Comparison of ENCODE assay signal across 21 cellular contexts in the genomic region with DNA sequence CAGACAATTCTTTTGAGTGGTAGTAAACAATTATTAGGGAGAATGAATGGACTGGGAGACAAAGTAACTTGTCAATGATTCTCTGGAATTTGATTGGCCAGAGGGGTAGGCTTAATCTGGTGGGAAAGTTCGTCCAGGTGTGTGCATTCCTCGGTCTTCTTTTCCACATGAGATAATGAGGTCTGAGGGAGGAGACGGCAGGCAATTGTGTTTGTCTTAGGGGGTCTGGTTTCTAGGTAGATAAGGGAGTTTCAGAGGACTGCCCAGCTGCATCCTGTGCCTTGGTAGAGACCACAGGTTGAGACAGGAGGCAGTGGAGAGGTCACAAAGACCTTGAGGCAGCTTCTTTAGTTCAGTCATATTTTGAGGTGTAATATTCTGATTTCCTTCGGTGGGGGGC. TPM values are rescaled to one million over a fixed set of nuclear protein-coding genes. Genes with fewer than 3 reads are reported as not detected.
DNase-seq lines count a peak whose midpoint lies in the region; ATAC-seq, FAIRE-seq and TF ChIP-seq lines count a peak whose summit lies in the region.
"Had no signal": no experiment of that assay in that cellular context is flagged by ENCODE, and none has a peak within 500 bp of the region (broad histone marks: within the 10 kb centered on the region; RNA-seq: fewer than 3 reads in every experiment).

No MANE protein-coding gene starts in this region.

- BruUV-seq in HepG2 (replicated peaks; lab: Mats Ljungman, UMichigan): no TSS peak

- TF ChIP-seq CTCF in HepG2 (CRISPR knock-in tag; IDR thresholded peaks at IDR 0.05) (no peak), right lobe of liver (IDR thresholded peaks at IDR 0.05) (no peak), vagina (IDR thresholded peaks at IDR 0.05) (no peak)

- H4K20me1 ChIP-seq in HepG2 (ENCODE audit: insufficient read depth, low read length): peaks cover 59% of the 10 kb centered on the region

- CTCF ChIA-PET in HepG2 (lab: Yijun Ruan, JAX; ENCODE audit: low intra/inter-chr PET ratio, low total read pairs): no interaction called here

- FAIRE-seq in HepG2 (lab: Jason Lieb, UNC): no peak
- FAIRE-seq: RCC 7860 had no signal

- H3K27ac Mint-ChIP-seq in dendritic cell treated with granulocyte-macrophage colony-stimulating factor and Interleukin-4, amounts not matched to agents 40 ng/mL and 50 ng/mL, for 4 days: peak overlapping the region; percentile 6

- H3K9me3 ChIP-seq in HepG2 (ENCODE audit: low read length) (no peaks in the 10 kb centered on the region), right lobe of liver (no peaks in the 10 kb centered on the region), mucosa of stomach (ENCODE audit: control insufficient read depth, low read length) (no peaks in the 10 kb centered on the region), vagina (no peaks in the 10 kb centered on the region)
- H3K9me3 ChIP-seq: BE2C had no signal

- intact Hi-C loops in HepG2 (cut with micrococcal nuclease; ENCODE audit: unreplicated experiment) (loop anchor here (5.0 to 10.0 kb wide), 2 partner anchors 175 to 482 kb away; a partner anchor contains a TSS), right lobe of liver (cut with DNase I) (no loop called here), vagina (cut with DNase I) (no loop called here)
- intact Hi-C loops in dendritic cell treated with granulocyte-macrophage colony-stimulating factor and Interleukin-4, amounts not matched to agents 40 ng/mL and 50 ng/mL, for 4 days (cut with micrococcal nuclease): no loop called here

- no peak for TF ChIP-seq RAD21 in HepG2 (CRISPR knock-in tag; IDR thresholded peaks at IDR 0.05)

- no peak for TF ChIP-seq POLR2A in HepG2 (IDR thresholded peaks at IDR 0.05; ENCODE audit: insufficient read depth in 1 of 2, low read depth in 2 of 2, low read length in 2 of 2)
- no peak for TF ChIP-seq POLR2A in right lobe of liver (IDR thresholded peaks at IDR 0.05)
- TF ChIP-seq POLR2A in vagina (IDR thresholded peaks at IDR 0.05): no peak

- peak overlapping the region; percentile 34 for H3K27ac ChIP-seq in HepG2 (ENCODE audit: extremely low read length, insufficient read depth, low read length)
- no peak overlapping the region for H3K27ac ChIP-seq in right lobe of liver
- no peak overlapping the region for H3K27ac ChIP-seq in vagina
- H3K27ac ChIP-seq: GM23248, KMS-11 had no signal

- POLR2A ChIA-PET in HepG2 (lab: Yijun Ruan, JAX): interaction anchor here (1.1 to 1.3 kb wide), 2 partner anchors 19 to 22 kb away, joined by 4 to 6 read pairs; no protein-coding TSS in a partner anchor

- H2AFZ ChIP-seq in HepG2 (ENCODE audit: low read length): no peak overlapping the region
- H2AFZ ChIP-seq: GM23248 had no signal

- H3K4me3 ChIP-seq in HepG2 (replicated peaks in 1 of 3; ENCODE audit: insufficient read depth in 1 of 3, low read depth in 2 of 3, low read length in 3 of 3) (peak overlapping the region; percentile 75 to 81 (median 79)), right lobe of liver (no peak overlapping the region), mucosa of stomach (ENCODE audit: low read length) (peak overlapping the region; percentile 6), vagina (no peak overlapping the region)
- H3K4me3 ChIP-seq: GM23248 had no signal

- H3K4me1 ChIP-seq in HepG2 (ENCODE audit: insufficient read depth, low read length) (peaks cover 82% of the 10 kb centered on the region), right lobe of liver (peaks cover 0 to 33% (median 2%) of the 10 kb centered on the region in 4 donors), mucosa of stomach (ENCODE audit: control insufficient read depth, insufficient read depth, low read length) (peaks cover 33% of the 10 kb centered on the region), vagina (peaks cover 38% of the 10 kb centered on the region)
- H3K4me1 ChIP-seq: BE2C had no signal

- no peak for TF ChIP-seq EP300 in HepG2 (IDR thresholded peaks at IDR 0.05; ENCODE audit: low read depth in 2 of 2, low read length in 2 of 2)
- TF ChIP-seq EP300 in HepG2 (CRISPR knock-in tag; IDR thresholded peaks at IDR 0.05; ENCODE audit: borderline replicate concordance): no peak

- peak overlapping the region; percentile 94; the same call in 1 of the 2 replicates for H3K9ac ChIP-seq in HepG2 (ENCODE audit: insufficient read depth, low read depth, low read length)
- no peak overlapping the region for H3K9ac ChIP-seq in mucosa of stomach (ENCODE audit: low read length)
- H3K9ac ChIP-seq: GM23248, KMS-11 had no signal

- H3K79me2 ChIP-seq in HepG2 (ENCODE audit: insufficient read depth, low read length): peaks cover 94% of the 10 kb centered on the region

- 41% methylated on average over 4 of the region's 4 CpGs for WGBS in HepG2 (ENCODE audit: low lambda C conversion rate)
- 39% methylated on average over 3 of the region's 4 CpGs for WGBS in right lobe of liver (ENCODE audit: insufficient coverage, low coverage, low lambda C conversion rate, missing lambda C conversion rate)

- in situ Hi-C loops in HepG2 (cut with HindIII; ENCODE audit: extremely low pct_ligation_motif_present, low pct_unique_long_range_greater_than_20kb): no loop called here

- ATAC-seq in HepG2 (no peak), right lobe of liver (no peak)
- ATAC-seq: HCT116, Right ventricle myocardium inferior had no signal

- H3K36me3 Mint-ChIP-seq in dendritic cell treated with granulocyte-macrophage colony-stimulating factor and Interleukin-4, amounts not matched to agents 40 ng/mL and 50 ng/mL, for 4 days (ENCODE audit: low read depth): peaks cover 48% of the 10 kb centered on the region
- H3K36me3 Mint-ChIP-seq: CD4-positive, CD25-positive, alpha-beta regulatory T cell had no signal

- peak overlapping the region; percentile 86 for H3K4me2 ChIP-seq in HepG2 (ENCODE audit: low read depth, low read length)
- H3K4me2 ChIP-seq: KMS-11 had no signal

- H3K27me3 ChIP-seq in HepG2 (ENCODE audit: control insufficient read depth in 1 of 2, insufficient read depth in 2 of 2, low read length in 2 of 2): no peaks in the 10 kb centered on the region; a peak in 1 of 5 replicates
- H3K27me3 ChIP-seq in right lobe of liver: no peaks in the 10 kb centered on the region
- H3K27me3 ChIP-seq in mucosa of stomach (ENCODE audit: control insufficient read depth, insufficient read depth, low read length): no peaks in the 10 kb centered on the region
- H3K27me3 ChIP-seq in vagina: no peaks in the 10 kb centered on the region
- H3K27me3 ChIP-seq: BE2C had no signal

- H3K4me3 Mint-ChIP-seq in dendritic cell treated with granulocyte-macrophage colony-stimulating factor and Interleukin-4, amounts not matched to agents 40 ng/mL and 50 ng/mL, for 4 days: no peak overlapping the region

- DNase-seq in HepG2 (ENCODE audit: low spot score): no peak
- DNase-seq in right lobe of liver: no peak
- DNase-seq in cerebellar nuclear complex (lab: John Stamatoyannopoulos, UW): no peak
- DNase-seq in SIG-M5 treated with dmso at 0.1 percent for 504 hours (lab: John Stamatoyannopoulos, UW; ENCODE audit: unreplicated experiment): no peak
- no peak for DNase-seq in vagina (ENCODE audit: extremely low spot score in 2 of 2)
- DNase-seq: BE2C; COR-L47; GDM1; GM23248; NCI-H1417 treated with DMSO at 0.1 percent for 48 hours; NCI-H2029; NCI-H446; NCI-H526 treated with DMSO at 0.1 percent for 48 hours; NK-92 treated with Interleukin-12 subunit alpha and Interleukin-12 subunit beta, amount 100 ng/mL, for 24 hours had no signal

- peaks cover 72% of the 10 kb centered on the region for H3K4me1 Mint-ChIP-seq in dendritic cell treated with granulocyte-macrophage colony-stimulating factor and Interleukin-4, amounts not matched to agents 40 ng/mL and 50 ng/mL, for 4 days (ENCODE audit: low read depth)

- no peaks in the 10 kb centered on the region for H3K9me3 Mint-ChIP-seq in dendritic cell treated with granulocyte-macrophage colony-stimulating factor and Interleukin-4, amounts not matched to agents 40 ng/mL and 50 ng/mL, for 4 days

- H3K27me3 Mint-ChIP-seq in dendritic cell treated with granulocyte-macrophage colony-stimulating factor and Interleukin-4, amounts not matched to agents 40 ng/mL and 50 ng/mL, for 4 days: no peaks in the 10 kb centered on the region
- H3K27me3 Mint-ChIP-seq: CD4-positive, CD25-positive, alpha-beta regulatory T cell had no signal

- H3K36me3 ChIP-seq in HepG2 (replicated peaks in 1 of 2; ENCODE audit: control insufficient read depth in 1 of 2, insufficient read depth in 2 of 2, low read length in 2 of 2) (peaks cover 14 to 34% of the 10 kb centered on the region in 2 experiments), right lobe of liver (no peaks in the 10 kb centered on the region), mucosa of stomach (ENCODE audit: control insufficient read depth, insufficient read depth, low read length) (no peaks in the 10 kb centered on the region), vagina (peaks cover 0 to 3% of the 10 kb centered on the region in 2 donors)
- H3K36me3 ChIP-seq: BE2C had no signal

TF ChIP-seq in HepG2, 621 proteins besides CTCF, POLR2A, EP300 and RAD21 (continues in another document):
- TF ChIP-seq ZNF746 (CRISPR knock-in tag; IDR thresholded peaks at IDR 0.05) (no peak), KDM6A (CRISPR knock-in tag; IDR thresholded peaks at IDR 0.05; ENCODE audit: low read depth) (no peak)

RNA-seq across cellular contexts. Expression of a gene that starts 4.2 kb away (rescaled TPM):
- 120 and 205 TPM in 2 replicates for total RNA-seq in HepG2 (2016; rRNA removed; fragmentation: Illumina TruSeq; extraction: Trizol)
- 66.9 and 76.7 TPM in 2 replicates for total RNA-seq in HepG2 (2016; cell fraction: cytosol; rRNA removed; fragmentation: Illumina TruSeq; extraction: Trizol; ENCODE audit: low read depth)
- total RNA-seq in HepG2 (2016; cell fraction: insoluble cytoplasmic fraction; rRNA removed; fragmentation: Illumina TruSeq; extraction: Trizol): 124 and 205 TPM in 2 replicates
- total RNA-seq in HepG2 (2016; cell fraction: membrane; rRNA removed; fragmentation: Illumina TruSeq; extraction: Trizol): 50.8 and 53.3 TPM in 2 replicates
- total RNA-seq in HepG2 (2016; cell fraction: nucleus; rRNA removed; fragmentation: Illumina TruSeq; extraction: Trizol): 168 and 186 TPM in 2 replicates
- 312 and 416 TPM in 2 replicates for polyA plus RNA-seq in HepG2 (2011; rRNA removed)
- 312 and 476 TPM in 2 replicates for polyA plus RNA-seq in HepG2 (2011; cell fraction: cytosol; rRNA removed)
- 137 and 177 TPM in 2 replicates for polyA plus RNA-seq in HepG2 (2011; cell fraction: nucleus; rRNA removed)
- 293 and 426 TPM in 2 replicates for polyA plus RNA-seq in HepG2 (2012)
- polyA plus RNA-seq in HepG2 (2016; cell fraction: cytosol; fragmentation: Illumina TruSeq; extraction: Trizol; ENCODE audit: low read depth): 57.8 and 59.6 TPM in 2 replicates
- 132 and 154 TPM in 2 replicates for polyA plus RNA-seq in HepG2 (2016; cell fraction: insoluble cytoplasmic fraction; fragmentation: Illumina TruSeq; extraction: Trizol; ENCODE audit: low read depth)
- 49.5 and 55.2 TPM in 2 replicates for polyA plus RNA-seq in HepG2 (2016; cell fraction: membrane; fragmentation: Illumina TruSeq; extraction: Trizol; ENCODE audit: low read depth)
- 282 and 318 TPM in 2 replicates for polyA plus RNA-seq in HepG2 (2016; cell fraction: nucleus; fragmentation: Illumina TruSeq; extraction: Trizol; ENCODE audit: insufficient read depth, low read depth)
- 18.4 and 54.7 TPM in 2 replicates for polyA minus RNA-seq in HepG2 (2011; rRNA and poly(A)+ RNA removed; ENCODE audit: low replicate concordance)
- 93.2 and 100 TPM in 2 replicates for polyA minus RNA-seq in HepG2 (2011; cell fraction: cytosol; rRNA and poly(A)+ RNA removed)
- 263 and 286 TPM in 2 replicates for polyA minus RNA-seq in HepG2 (2011; cell fraction: nucleus; rRNA and poly(A)+ RNA removed)
- 100 to 1,000 TPM; 105 to 125 (median 114) TPM for total RNA-seq in right lobe of liver
- 78.3 TPM for total RNA-seq in vagina

Comparison
In these comparisons a context has a peak if more than half of its experiments do, and no peak if none do; other contexts are left out.
1. H3K4me3 ChIP-seq: peak in HepG2 (3 of 3) and mucosa of stomach (single experiment); none in right lobe of liver (0 of 3) and vagina (0 of 2).